In the genomic region with DNA sequence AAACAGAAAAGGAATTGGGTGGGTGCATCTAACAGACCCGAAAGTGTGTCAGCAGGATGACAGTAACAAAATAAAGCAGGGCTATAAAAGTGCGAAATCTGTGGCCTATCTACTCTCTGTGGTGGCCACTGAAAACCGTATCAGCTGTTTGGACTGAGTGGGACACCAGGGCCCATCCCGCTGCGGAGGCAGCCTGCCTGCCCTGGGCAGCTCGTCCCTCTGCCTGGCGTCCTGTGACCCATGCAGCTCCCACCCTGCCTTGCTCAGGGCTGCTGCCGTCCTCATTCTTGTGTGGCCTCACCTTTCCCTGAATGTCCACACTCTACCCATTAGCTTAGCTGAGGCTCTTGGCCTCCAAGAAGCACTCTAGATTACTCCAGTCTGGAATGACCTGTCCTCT, we compare ENCODE assay signal across 22 cellular contexts.
"Had no signal": no experiment of that assay in that cellular context is flagged by ENCODE, and none has a peak within 500 bp of the region (broad histone marks: within the 10 kb centered on the region; RNA-seq: fewer than 3 reads in every experiment).

No MANE protein-coding gene starts in this region.

- H3K27me3 ChIP-seq: MG63, SJSA1 had no signal

- H3K4me3 Mint-ChIP-seq: IgD-negative memory B cell had no signal

- H3K9me3 ChIP-seq: MG63, SJSA1 had no signal

- H3K27ac Mint-ChIP-seq: IgD-negative memory B cell had no signal

- H3K27me3 Mint-ChIP-seq: IgD-negative memory B cell had no signal

- H3K27ac ChIP-seq: SJSA1, SK-N-MC had no signal

- DNase-seq: KBM-7, MG63, NCI-H1092, NCI-H1105 treated with DMSO at 0.1 percent for 48 hours, NCI-H1417 treated with DMSO at 0.1 percent for 48 hours, NCI-H146, NCI-H1694 treated with DMSO at 0.1 percent for 48 hours, NCI-H1930, NCI-H2081, NCI-H2107, NCI-H2227 treated with DMSO at 0.1 percent for 48 hours, NCI-H510A, NCI-H524 treated with DMSO at 0.1 percent for 48 hours, NCI-H69, NCI-H774, PC-3, SIG-M5 had no signal

- H3K4me1 ChIP-seq: SJSA1 had no signal

- H3K4me3 ChIP-seq: MG63, SJSA1, SK-N-MC had no signal

- ATAC-seq: Panc1, PC-3, Right ventricle myocardium inferior had no signal

- H3K9me3 Mint-ChIP-seq: IgD-negative memory B cell had no signal
